ENCODE assay signal across 1 cellular context in genomic region chr14:100902295-100902694, GRCh38.
A peak's percentile ranks its signal among the peaks of the same experiment; 100 is the strongest.
TF ChIP-seq lines count a peak whose summit lies in the region.

No MANE protein-coding gene starts in this region.

TF ChIP-seq in HepG2, 621 proteins besides CTCF, POLR2A, EP300 and RAD21 (continued from another document and continues in another):
- no peak for TF ChIP-seq TFDP1 (CRISPR knock-in tag; IDR thresholded peaks at IDR 0.05; ENCODE audit: borderline replicate concordance)
- TF ChIP-seq CBX2 (IDR thresholded peaks at IDR 0.05; ENCODE audit: low read depth, low read length) = no peak
- TF ChIP-seq CBX2 (CRISPR knock-in tag; IDR thresholded peaks at IDR 0.05; ENCODE audit: low read depth) = no peak
- TF ChIP-seq ZNF569 (CRISPR knock-in tag; IDR thresholded peaks at IDR 0.05; ENCODE audit: borderline replicate concordance) = no peak
- TF ChIP-seq RERE (CRISPR knock-in tag; IDR thresholded peaks at IDR 0.05; ENCODE audit: low read depth) = no peak
- peak; percentile 50; the same call in 1 of the 2 replicates for TF ChIP-seq ZNF687 (CRISPR knock-in tag; IDR thresholded peaks at IDR 0.05)
- TF ChIP-seq BORCS8-MEF2B (CRISPR knock-in tag; IDR thresholded peaks at IDR 0.05) = no peak
- TF ChIP-seq FOXA3 (CRISPR knock-in tag; IDR thresholded peaks at IDR 0.05) = no peak
- TF ChIP-seq ZNF614 (CRISPR knock-in tag; IDR thresholded peaks at IDR 0.05; ENCODE audit: borderline replicate concordance) = no peak
- TF ChIP-seq PAF1 (CRISPR knock-in tag; IDR thresholded peaks at IDR 0.05) = no peak
- no peak for TF ChIP-seq KDM6A (CRISPR knock-in tag; IDR thresholded peaks at IDR 0.05; ENCODE audit: low read depth)
- TF ChIP-seq FOXO4 (CRISPR knock-in tag; conservative IDR thresholded peaks at IDR 0.05) = no peak
- TF ChIP-seq MAZ (IDR thresholded peaks at IDR 0.05; ENCODE audit: borderline replicate concordance, low read depth, low read length) = no peak
- no peak for TF ChIP-seq MAZ (CRISPR knock-in tag; IDR thresholded peaks at IDR 0.05; ENCODE audit: low read depth)
- no peak for TF ChIP-seq ZNF644 (CRISPR knock-in tag; IDR thresholded peaks at IDR 0.05; ENCODE audit: low read depth)
- 0 out of 4 replicates have a peak, but pooled peaks of 1 of the 2 experiments have one; percentile 28 for TF ChIP-seq HMGXB4 (CRISPR knock-in tag; IDR thresholded peaks at IDR 0.05; ENCODE audit: borderline replicate concordance in 1 of 2, low read depth in 1 of 2)
- no peak for TF ChIP-seq HMGA1 (CRISPR knock-in tag; conservative IDR thresholded peaks at IDR 0.05)
- TF ChIP-seq HBP1 (CRISPR knock-in tag; IDR thresholded peaks at IDR 0.05; ENCODE audit: low read depth) = no peak
- TF ChIP-seq ZNF879 (CRISPR knock-in tag; IDR thresholded peaks at IDR 0.05) = no peak
- TF ChIP-seq ONECUT2 (CRISPR knock-in tag; IDR thresholded peaks at IDR 0.05) = no peak
- TF ChIP-seq RFXANK (CRISPR knock-in tag; IDR thresholded peaks at IDR 0.05) = no peak
- TF ChIP-seq SRSF9 (IDR thresholded peaks at IDR 0.05; ENCODE audit: borderline replicate concordance, insufficient read depth, low read depth, low read length, poor library complexity, severe bottlenecking) = no peak
- TF ChIP-seq ZNF891 (CRISPR knock-in tag; IDR thresholded peaks at IDR 0.05) = peak; percentile 23; the same call in 1 of the 2 replicates
- TF ChIP-seq PHF20 (CRISPR knock-in tag; IDR thresholded peaks at IDR 0.05) = no peak
- TF ChIP-seq AGO2 (optimal IDR thresholded peaks at IDR 0.05; ENCODE audit: low read depth, low read length) = no peak
- no peak for TF ChIP-seq NFYB (CRISPR knock-in tag; IDR thresholded peaks at IDR 0.05)
- TF ChIP-seq NRL (CRISPR knock-in tag; IDR thresholded peaks at IDR 0.05; ENCODE audit: borderline replicate concordance) = 0 out of 2 replicates have a peak, but pooled peaks have one; percentile 29
- TF ChIP-seq IKZF5 (CRISPR knock-in tag; IDR thresholded peaks at IDR 0.05) = no peak
- TF ChIP-seq REST (IDR thresholded peaks at IDR 0.05; ENCODE audit: borderline replicate concordance in 1 of 2, low read depth in 1 of 2, low read length in 2 of 2) = peak in 1 of 2 experiments; percentile 24; a peak in 1 of 4 replicates
- no peak for TF ChIP-seq PLRG1 (conservative IDR thresholded peaks at IDR 0.05)
- no peak for TF ChIP-seq BRF2 (CRISPR knock-in tag; IDR thresholded peaks at IDR 0.05)
- TF ChIP-seq SKI (IDR thresholded peaks at IDR 0.05; ENCODE audit: partially characterized antibody) = no peak
- TF ChIP-seq ERF (CRISPR knock-in tag; IDR thresholded peaks at IDR 0.05) = no peak
- no peak for TF ChIP-seq ZIK1 (CRISPR knock-in tag; IDR thresholded peaks at IDR 0.05; ENCODE audit: borderline replicate concordance, low read depth)
